Comparison of ENCODE assay signal across 6 cellular contexts in the genomic region with DNA sequence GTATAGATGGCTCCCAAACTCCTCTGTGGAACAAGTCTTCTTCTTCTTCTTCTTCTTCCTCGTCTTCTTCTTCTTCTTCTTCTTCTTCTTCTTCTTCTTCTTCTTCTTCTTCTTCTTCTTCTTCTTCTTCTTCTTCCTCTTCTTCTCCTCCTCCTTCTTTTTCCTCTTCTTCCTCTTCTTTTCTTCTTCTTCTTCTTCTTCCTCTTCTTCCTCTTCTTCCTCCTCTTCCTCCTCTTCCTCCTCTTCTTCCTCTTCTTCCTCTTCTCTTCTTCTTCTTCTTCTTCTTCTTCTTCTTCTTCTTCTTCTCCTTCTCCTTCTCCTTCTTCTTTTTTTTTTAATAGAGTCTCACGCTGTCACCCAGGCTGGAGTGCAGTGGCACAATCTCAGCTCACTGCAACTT. TPM values are rescaled to one million over a fixed set of nuclear protein-coding genes. Genes with fewer than 3 reads are reported as not detected.
"Had no signal": no experiment of that assay in that cellular context is flagged by ENCODE, and none has a peak within 500 bp of the region (broad histone marks: within the 10 kb centered on the region; RNA-seq: fewer than 3 reads in every experiment).

No MANE protein-coding gene starts in this region.

RNA-seq across cellular contexts. Expression of a gene that starts 3.4 kb away (rescaled TPM):
- total RNA-seq: OCI-LY7, PC-9, Right ventricle myocardium superior, RPMI7951, SJSA1, T-cell had no signal
